18 cellular contexts compared by ENCODE assay signal in genomic region chr1:25651824-25652741, GRCh38. TPM values are rescaled to one million over a fixed set of nuclear protein-coding genes. Genes with fewer than 3 reads are reported as not detected.
A peak's percentile ranks its signal among the peaks of the same experiment; 100 is the strongest.
DNase-seq lines count a peak whose midpoint lies in the region; ATAC-seq and TF ChIP-seq lines count a peak whose summit lies in the region.
"Had no signal": no experiment of that assay in that cellular context is flagged by ENCODE, and none has a peak within 500 bp of the region (broad histone marks: within the 10 kb centered on the region; RNA-seq: fewer than 3 reads in every experiment).

No MANE protein-coding gene starts in this region.

- peaks cover 68% of the 10 kb centered on the region for H3K27me3 Mint-ChIP-seq in activated T-helper 1 cell treated with anti-CD3 and anti-CD28 coated beads, Interleukin-12 subunit alpha, Interleukin-12 subunit beta, Interleukin-2, Interleukin-4 antibody, amounts not matched to agents 30 ng/mL and 10 ng/mL and 1 ng/mL, durations not matched to agents 14 hours and 24 hours and 36 hours (ENCODE audit: insufficient read depth)
- H3K27me3 Mint-ChIP-seq: activated CD8-positive, alpha-beta T cell treated with anti-CD3 and anti-CD28 coated beads for 36 hours; T-cell had no signal

- no peak overlapping the region for H3K4me3 Mint-ChIP-seq in activated T-helper 1 cell treated with anti-CD3 and anti-CD28 coated beads, Interleukin-12 subunit alpha, Interleukin-12 subunit beta, Interleukin-2, Interleukin-4 antibody, amounts not matched to agents 30 ng/mL and 10 ng/mL and 1 ng/mL, durations not matched to agents 14 hours and 24 hours and 36 hours
- H3K4me3 Mint-ChIP-seq: activated CD8-positive, alpha-beta T cell treated with anti-CD3 and anti-CD28 coated beads for 36 hours; stimulated activated effector memory CD8-positive, alpha-beta T cell treated with anti-CD3 and anti-CD28 coated beads, Interleukin-12 subunit alpha, Interleukin-12 subunit beta, amount 100 ng/mL, for 72 hours; T-cell had no signal

- intact Hi-C loops in heart right ventricle (cut with DNase I) (no loop called here), colonic mucosa (cut with DNase I) (no loop called here)
- intact Hi-C loops in activated T-helper 1 cell treated with anti-CD3 and anti-CD28 coated beads, Interleukin-12 subunit alpha, Interleukin-12 subunit beta, Interleukin-2, Interleukin-4 antibody, amounts not matched to agents 30 ng/mL and 10 ng/mL and 1 ng/mL, durations not matched to agents 14 hours and 24 hours and 36 hours (cut with micrococcal nuclease): no loop called here

- no peak for TF ChIP-seq CTCF in heart right ventricle (IDR thresholded peaks at IDR 0.05)
- no peak for TF ChIP-seq CTCF in colonic mucosa (IDR thresholded peaks at IDR 0.05)

- H3K9me3 ChIP-seq in BLaER1 (no peaks in the 10 kb centered on the region), heart right ventricle (no peaks in the 10 kb centered on the region), colonic mucosa (no peaks in the 10 kb centered on the region)
- H3K9me3 ChIP-seq: mucosa of descending colon, vagina had no signal

- WGBS in heart right ventricle, 2 donors: 65 to 77% methylated on average over 12 of the region's 12 CpGs

- H3K36me3 ChIP-seq in BLaER1 (no peaks in the 10 kb centered on the region), heart right ventricle (peaks cover 0 to 5% (median 0%) of the 10 kb centered on the region in 9 donors), colonic mucosa (no peaks in the 10 kb centered on the region)
- H3K36me3 ChIP-seq: vagina had no signal

- peaks cover 59% of the 10 kb centered on the region for H3K4me1 ChIP-seq in BLaER1
- H3K4me1 ChIP-seq in heart right ventricle: peaks cover 5 to 83% (median 40%) of the 10 kb centered on the region in 9 donors
- H3K4me1 ChIP-seq in colonic mucosa: no peaks in the 10 kb centered on the region

- H3K27ac ChIP-seq in BLaER1: no peak overlapping the region
- H3K27ac ChIP-seq in heart right ventricle: peak overlapping the region in 5 of 10 donors; percentile 6 to 43 (median 25)
- no peak overlapping the region for H3K27ac ChIP-seq in colonic mucosa
- H3K27ac ChIP-seq: vagina had no signal

- H3K27me3 ChIP-seq in BLaER1 (peaks cover 12% of the 10 kb centered on the region), heart right ventricle (no peaks in the 10 kb centered on the region), colonic mucosa (no peaks in the 10 kb centered on the region)
- H3K27me3 ChIP-seq: vagina had no signal

- no peak overlapping the region for H3K27ac Mint-ChIP-seq in activated T-helper 1 cell treated with anti-CD3 and anti-CD28 coated beads, Interleukin-12 subunit alpha, Interleukin-12 subunit beta, Interleukin-2, Interleukin-4 antibody, amounts not matched to agents 30 ng/mL and 10 ng/mL and 1 ng/mL, durations not matched to agents 14 hours and 24 hours and 36 hours
- H3K27ac Mint-ChIP-seq: activated CD8-positive, alpha-beta T cell treated with anti-CD3 and anti-CD28 coated beads for 36 hours; stimulated activated effector memory CD8-positive, alpha-beta T cell treated with anti-CD3 and anti-CD28 coated beads, Interleukin-12 subunit alpha, Interleukin-12 subunit beta, amount 100 ng/mL, for 72 hours had no signal

- peak overlapping the region; percentile 65 for H3K4me2 ChIP-seq in BLaER1

- ATAC-seq in heart right ventricle (peak in 7 of 8 donors; percentile 24 to 73 (median 45)), GM21528 (IDR thresholded peaks at IDR 0.05; ENCODE audit: low FRiP score, unreplicated experiment) (no peak)
- ATAC-seq: activated CD8-positive, alpha-beta T cell treated with anti-CD3 and anti-CD28 coated beads for 36 hours; mucosa of descending colon; stimulated activated effector memory CD8-positive, alpha-beta T cell treated with anti-CD3 and anti-CD28 coated beads, Interleukin-12 subunit alpha, Interleukin-12 subunit beta, amount 100 ng/mL, for 72 hours; T-cell had no signal

- no peaks in the 10 kb centered on the region for H4K20me1 ChIP-seq in BLaER1

- no peaks in the 10 kb centered on the region for H3K36me3 Mint-ChIP-seq in activated T-helper 1 cell treated with anti-CD3 and anti-CD28 coated beads, Interleukin-12 subunit alpha, Interleukin-12 subunit beta, Interleukin-2, Interleukin-4 antibody, amounts not matched to agents 30 ng/mL and 10 ng/mL and 1 ng/mL, durations not matched to agents 14 hours and 24 hours and 36 hours (ENCODE audit: low read depth)
- H3K36me3 Mint-ChIP-seq: stimulated activated effector memory CD8-positive, alpha-beta T cell treated with anti-CD3 and anti-CD28 coated beads, Interleukin-12 subunit alpha, Interleukin-12 subunit beta, amount 100 ng/mL, for 72 hours had no signal

- H3K4me3 ChIP-seq in BLaER1 (no peak overlapping the region), heart right ventricle (no peak overlapping the region), colonic mucosa (no peak overlapping the region)
- H3K4me3 ChIP-seq: mucosa of descending colon, vagina had no signal

- peak; percentile 47 for DNase-seq in activated CD8-positive, alpha-beta memory T cell treated with anti-CD3 and anti-CD28 coated beads, Interleukin-2, amount 50 U/mL, for 48 hours
- peak in 1 of 2 donors; percentile 50 for DNase-seq in heart right ventricle
- peak; percentile 53 for DNase-seq in putamen (ENCODE audit: low spot score)
- no peak for DNase-seq in HUDEP-2 (lab: John Stamatoyannopoulos, UW; ENCODE audit: unreplicated experiment in 76 of 76)
- no peak for DNase-seq in colonic mucosa
- DNase-seq in activated T-helper 1 cell treated with anti-CD3 and anti-CD28 coated beads, Interleukin-12 subunit alpha, Interleukin-12 subunit beta, Interleukin-2, Interleukin-4 antibody, amounts not matched to agents 30 ng/mL and 10 ng/mL and 1 ng/mL, durations not matched to agents 14 hours and 24 hours and 36 hours (ENCODE audit: low spot score): no peak
- DNase-seq: activated effector memory CD4-positive, alpha-beta T cell treated with anti-CD3 and anti-CD28 coated beads, Interleukin-2, amount 50 U/mL, for 16 hours; cortex of kidney; Karpas-422; mucosa of descending colon; NCI-H1105 treated with DMSO at 0.1 percent for 48 hours; occipital lobe had no signal

- H3K9ac ChIP-seq in BLaER1: no peak overlapping the region
- no peak overlapping the region for H3K9ac ChIP-seq in colonic mucosa (ENCODE audit: low read depth in 2 of 2, low read length in 2 of 2)

- no peaks in the 10 kb centered on the region for H3K9me3 Mint-ChIP-seq in activated T-helper 1 cell treated with anti-CD3 and anti-CD28 coated beads, Interleukin-12 subunit alpha, Interleukin-12 subunit beta, Interleukin-2, Interleukin-4 antibody, amounts not matched to agents 30 ng/mL and 10 ng/mL and 1 ng/mL, durations not matched to agents 14 hours and 24 hours and 36 hours
- H3K9me3 Mint-ChIP-seq: activated CD8-positive, alpha-beta T cell treated with anti-CD3 and anti-CD28 coated beads for 36 hours; stimulated activated effector memory CD8-positive, alpha-beta T cell treated with anti-CD3 and anti-CD28 coated beads, Interleukin-12 subunit alpha, Interleukin-12 subunit beta, amount 100 ng/mL, for 72 hours; T-cell had no signal

- peaks cover 9% of the 10 kb centered on the region for H3K4me1 Mint-ChIP-seq in activated T-helper 1 cell treated with anti-CD3 and anti-CD28 coated beads, Interleukin-12 subunit alpha, Interleukin-12 subunit beta, Interleukin-2, Interleukin-4 antibody, amounts not matched to agents 30 ng/mL and 10 ng/mL and 1 ng/mL, durations not matched to agents 14 hours and 24 hours and 36 hours (ENCODE audit: low read depth)

RNA-seq across cellular contexts. Expression of gene MAN1C1, which starts 35.5 kb away (rescaled TPM):
- total RNA-seq in heart right ventricle: 10 to 100 TPM in 9 of 10 donors, 1 to 10 TPM in 1; 9.7 to 23.4 (median 14.2) TPM
- polyA plus RNA-seq in heart right ventricle: 10 to 100 TPM; 10.1 to 11.3 TPM
- total RNA-seq in colonic mucosa: 1 to 10 TPM; 2.7 to 4.3 TPM
- total RNA-seq in activated T-helper 1 cell treated with anti-CD3 and anti-CD28 coated beads, Interleukin-12 subunit alpha, Interleukin-12 subunit beta, Interleukin-2, Interleukin-4 antibody, amounts not matched to agents 30 ng/mL and 10 ng/mL and 1 ng/mL, durations not matched to agents 14 hours and 24 hours and 36 hours: 0.83 and 0.98 TPM in 2 replicates

Comparison
In these comparisons a context has a peak if more than half of its experiments do, and no peak if none do; other contexts are left out.
1. DNase-seq: peak in activated CD8-positive, alpha-beta memory T cell treated with anti-CD3 and anti-CD28 coated beads, Interleukin-2, amount 50 U/mL, for 48 hours (single experiment) and putamen (single experiment); none in HUDEP-2 (0 of 76), colonic mucosa (single experiment) and activated T-helper 1 cell treated with anti-CD3 and anti-CD28 coated beads, Interleukin-12 subunit alpha, Interleukin-12 subunit beta, Interleukin-2, Interleukin-4 antibody, amounts not matched to agents 30 ng/mL and 10 ng/mL and 1 ng/mL, durations not matched to agents 14 hours and 24 hours and 36 hours (single experiment).